In genomic region chr12:94320109-94320508, GRCh38 we compare ENCODE assay signal across 37 cellular contexts.
"Had no signal": no experiment of that assay in that cellular context is flagged by ENCODE, and none has a peak within 500 bp of the region (broad histone marks: within the 10 kb centered on the region; RNA-seq: fewer than 3 reads in every experiment).

No MANE protein-coding gene starts in this region.

- DNase-seq: activated B cell treated with CpG ODN at 0.5 μM for 24 hours; activated CD4-positive, alpha-beta memory T cell treated with anti-CD3 and anti-CD28 coated beads for 36 hours; activated CD4-positive, alpha-beta T cell treated with anti-CD3 and anti-CD28 coated beads for 4 hours; activated CD4-positive, alpha-beta T cell treated with anti-CD3 and anti-CD28 coated beads, Interleukin-2, amount 10 ng/mL, durations not matched to agents 24 days and 14 days; activated CD4-positive, alpha-beta T cell treated with anti-CD3 and anti-CD28 coated beads, Interleukin-2, amount 50 U/mL, for 1 hour; activated CD4-positive, alpha-beta T cell treated with anti-CD3 and anti-CD28 coated beads, Interleukin-2, amount 50 U/mL, for 4 hours; activated CD4-positive, CD25-positive, alpha-beta regulatory T cell treated with anti-CD3 and anti-CD28 coated beads, Interleukin-2, amount 50 U/mL, for 72 hours; activated CD8-positive, alpha-beta memory T cell treated with anti-CD3 and anti-CD28 coated beads, Interleukin-2, amount 50 U/mL, for 4 hours; activated CD8-positive, alpha-beta T cell treated with anti-CD3 and anti-CD28 coated beads for 36 hours; activated effector memory CD4-positive, alpha-beta T cell treated with anti-CD3 and anti-CD28 coated beads, Interleukin-2, amount 50 U/mL, for 16 hours; activated gamma-delta T cell treated with Interleukin-2 at 50 U/mL for 16 hours; activated naive CD4-positive, alpha-beta T cell; activated naive CD4-positive, alpha-beta T cell treated with anti-CD3 and anti-CD28 coated beads for 36 hours; activated naive CD4-positive, alpha-beta T cell treated with anti-CD3 and anti-CD28 coated beads, Interleukin-2, amount 50 U/mL, for 16 hours; activated naive CD8-positive, alpha-beta T cell treated with anti-CD3 and anti-CD28 coated beads for 36 hours; activated T-cell treated with anti-CD3 and anti-CD28 coated beads for 4 hours; activated T-cell treated with anti-CD3 and anti-CD28 coated beads, Interleukin-2, amount 50 U/mL, for 1 hour; activated T-cell treated with anti-CD3 and anti-CD28 coated beads, Interleukin-2, amount 50 U/mL, for 72 hours; amygdala; anterior cingulate cortex; caudate nucleus; cerebellar nuclear complex; T-helper 1 cell; T-helper 2 cell; T-helper 9 cell had no signal

- H3K27ac ChIP-seq: ascending aorta, cardiac muscle cell, VCaP had no signal

- FAIRE-seq: bronchial epithelial cell, TTC549 had no signal

- H3K27me3 ChIP-seq: ascending aorta, cardiac muscle cell had no signal

- H3K4me3 ChIP-seq: ascending aorta, cardiac muscle cell had no signal

- H3K27me3 Mint-ChIP-seq: activated B cell treated with CpG ODN at 0.5 μM for 24 hours; activated CD4-positive, alpha-beta memory T cell treated with anti-CD3 and anti-CD28 coated beads for 36 hours; activated CD4-positive, alpha-beta T cell treated with anti-CD3 and anti-CD28 coated beads, Interleukin-2, amount 10 ng/mL, durations not matched to agents 24 days and 14 days; activated CD8-positive, alpha-beta T cell treated with anti-CD3 and anti-CD28 coated beads for 36 hours; activated naive CD8-positive, alpha-beta T cell treated with anti-CD3 and anti-CD28 coated beads for 36 hours; activated T-helper 17 cell treated with anti-CD3 and anti-CD28 coated beads, Interleukin-2, amount 50 U/mL, for 72 hours; brain; central memory CD8-positive, alpha-beta T cell had no signal

- ATAC-seq: activated CD8-positive, alpha-beta T cell treated with anti-CD3 and anti-CD28 coated beads for 36 hours; activated naive CD4-positive, alpha-beta T cell treated with anti-CD3 and anti-CD28 coated beads, Interleukin-2, amount 50 U/mL, for 72 hours; activated T-cell treated with anti-CD3 and anti-CD28 coated beads, Interleukin-2, amount 50 U/mL, for 72 hours; activated T-helper 17 cell treated with anti-CD3 and anti-CD28 coated beads, Interleukin-2, amount 50 U/mL, for 72 hours had no signal

- H3K4me3 Mint-ChIP-seq: activated B cell treated with CpG ODN at 0.5 μM for 24 hours; activated CD4-positive, alpha-beta memory T cell treated with anti-CD3 and anti-CD28 coated beads for 36 hours; activated CD4-positive, alpha-beta T cell treated with anti-CD3 and anti-CD28 coated beads, Interleukin-2, amount 10 ng/mL, durations not matched to agents 24 days and 14 days; activated CD8-positive, alpha-beta T cell treated with anti-CD3 and anti-CD28 coated beads for 36 hours; activated naive CD4-positive, alpha-beta T cell treated with anti-CD3 and anti-CD28 coated beads for 36 hours; activated naive CD8-positive, alpha-beta T cell treated with anti-CD3 and anti-CD28 coated beads for 36 hours; activated T-cell treated with anti-CD3 and anti-CD28 coated beads, Interleukin-2, amount 50 U/mL, for 72 hours; activated T-helper 1 cell treated with anti-CD3 and anti-CD28 coated beads, Interleukin-12 subunit alpha, Interleukin-12 subunit beta, Interleukin-2, Interleukin-4 antibody, amounts not matched to agents 30 ng/mL and 10 ng/mL and 1 ng/mL, durations not matched to agents 14 hours and 24 hours and 36 hours; activated T-helper 17 cell treated with anti-CD3 and anti-CD28 coated beads, Interleukin-2, amount 50 U/mL, for 72 hours; brain; central memory CD8-positive, alpha-beta T cell; T-helper 1 cell treated with Interleukin-12 subunit alpha and Interleukin-12 subunit beta and Interleukin-4 antibody, amounts not matched to agents 30 μg/mL and 1 μg/mL, for 36 hours; T-helper 2 cell treated with Interferon-gamma antibody and Interleukin-4, amounts not matched to agents 5 μg/mL and 100 μg/mL, for 36 hours had no signal

- H3K27ac Mint-ChIP-seq: activated B cell treated with CpG ODN at 0.5 μM for 24 hours; activated CD4-positive, alpha-beta memory T cell treated with anti-CD3 and anti-CD28 coated beads for 36 hours; activated CD4-positive, alpha-beta T cell treated with anti-CD3 and anti-CD28 coated beads, Interleukin-2, amount 10 ng/mL, durations not matched to agents 24 days and 14 days; activated CD8-positive, alpha-beta T cell treated with anti-CD3 and anti-CD28 coated beads for 36 hours; activated naive CD4-positive, alpha-beta T cell treated with anti-CD3 and anti-CD28 coated beads for 36 hours; activated naive CD4-positive, alpha-beta T cell treated with anti-CD3 and anti-CD28 coated beads, Interleukin-2, amount 50 U/mL, for 72 hours; activated naive CD8-positive, alpha-beta T cell treated with anti-CD3 and anti-CD28 coated beads for 36 hours; activated T-cell treated with anti-CD3 and anti-CD28 coated beads, Interleukin-2, amount 50 U/mL, for 72 hours; activated T-helper 1 cell treated with anti-CD3 and anti-CD28 coated beads, Interleukin-12 subunit alpha, Interleukin-12 subunit beta, Interleukin-2, Interleukin-4 antibody, amounts not matched to agents 30 ng/mL and 10 ng/mL and 1 ng/mL, durations not matched to agents 14 hours and 24 hours and 36 hours; activated T-helper 17 cell treated with anti-CD3 and anti-CD28 coated beads, Interleukin-2, amount 50 U/mL, for 72 hours; brain; T-helper 1 cell treated with Interleukin-12 subunit alpha and Interleukin-12 subunit beta and Interleukin-4 antibody, amounts not matched to agents 30 μg/mL and 1 μg/mL, for 36 hours; T-helper 2 cell treated with Interferon-gamma antibody and Interleukin-4, amounts not matched to agents 5 μg/mL and 100 μg/mL, for 36 hours had no signal

- H3K4me1 Mint-ChIP-seq: activated T-helper 17 cell treated with anti-CD3 and anti-CD28 coated beads, Interleukin-2, amount 50 U/mL, for 72 hours; brain; central memory CD8-positive, alpha-beta T cell had no signal

- H3K4me1 ChIP-seq: ascending aorta had no signal
